In the genomic region with DNA sequence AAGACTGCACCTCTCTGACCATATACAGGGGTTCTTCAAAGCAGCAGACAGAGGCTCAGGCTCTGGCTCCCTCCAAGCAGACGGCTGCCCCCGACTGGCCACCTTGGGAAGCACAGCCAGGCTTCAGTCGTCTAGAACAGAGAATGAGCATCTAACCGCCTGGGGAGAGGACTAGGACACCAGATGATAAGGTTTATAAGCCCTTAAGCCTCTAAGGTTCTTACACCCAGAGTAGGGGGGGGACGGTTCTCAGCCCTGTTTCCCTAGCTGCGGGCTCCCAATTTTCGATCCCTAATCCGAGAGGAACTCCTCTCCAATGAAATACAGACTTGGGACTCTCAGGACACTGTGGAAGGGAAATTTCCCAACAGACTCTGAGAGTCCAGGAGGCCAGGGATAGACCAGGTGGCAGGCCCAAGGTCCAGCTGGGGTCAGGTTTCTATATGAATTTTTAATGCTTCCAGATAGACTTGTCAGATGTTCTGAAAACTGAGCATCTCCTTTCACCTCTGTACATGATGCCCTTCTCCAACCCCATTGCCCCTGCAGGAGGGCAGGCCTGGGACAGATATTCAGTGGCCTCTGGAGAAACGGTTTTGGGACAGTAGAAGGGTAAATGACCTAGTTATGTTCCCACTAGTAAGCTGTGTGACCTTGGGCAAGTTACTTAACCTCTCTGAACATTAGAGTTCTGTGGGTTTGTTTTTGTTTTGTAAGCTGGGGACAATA, we compare ENCODE assay signal across 8 cellular contexts. TPM values are rescaled to one million over a fixed set of nuclear protein-coding genes. Genes with fewer than 3 reads are reported as not detected.
DNase-seq lines count a peak whose midpoint lies in the region; ATAC-seq and TF ChIP-seq lines count a peak whose summit lies in the region.

No MANE protein-coding gene starts in this region.

- no peaks in the 10 kb centered on the region for H3K9me2 ChIP-seq in MM.1S (replicated peaks; ENCODE audit: insufficient read depth, low read length)

- H3K9me3 ChIP-seq in BLaER1 (no peaks in the 10 kb centered on the region), MM.1S (replicated peaks; ENCODE audit: insufficient read depth, low read length) (no peaks in the 10 kb centered on the region)

- peaks cover 8 to 24% (median 21%) of the 10 kb centered on the region in 3 donors for H3K4me1 Mint-ChIP-seq in T-cell

- H3K4me3 Mint-ChIP-seq in T-cell = no peak overlapping the region

- H3K9ac ChIP-seq in BLaER1 (no peak overlapping the region), MM.1S (ENCODE audit: low read length) (no peak overlapping the region)

- peak; percentile 78 for TF ChIP-seq CTCF in MM.1S (IDR thresholded peaks at IDR 0.05; ENCODE audit: low read length)

- no peaks in the 10 kb centered on the region for H3K9me3 Mint-ChIP-seq in T-cell

- H3K4me3 ChIP-seq in BLaER1 (no peak overlapping the region), MM.1S (ENCODE audit: low read length) (no peak overlapping the region)

- no peak overlapping the region for H2AFZ ChIP-seq in MM.1S (ENCODE audit: low read length)

- H3K4me2 ChIP-seq in BLaER1 (peak overlapping the region; percentile 99), MM.1S (ENCODE audit: low read depth, low read length) (no peak overlapping the region)

- ATAC-seq in GM19395 (IDR thresholded peaks at IDR 0.05; ENCODE audit: unreplicated experiment) (peak; percentile 37), T-cell (replicated peaks in 1 of 4) (peak; percentile 31 to 45 (median 34))

- H3K36me3 ChIP-seq in BLaER1 (peaks cover 8% of the 10 kb centered on the region), MM.1S (replicated peaks; ENCODE audit: insufficient read depth, low read length) (no peaks in the 10 kb centered on the region)

- no peaks in the 10 kb centered on the region for H4K20me1 ChIP-seq in BLaER1
- H4K20me1 ChIP-seq in MM.1S (ENCODE audit: insufficient read depth, low read length) = no peaks in the 10 kb centered on the region

- H3K4me1 ChIP-seq in BLaER1 (peaks cover 92% of the 10 kb centered on the region), MM.1S (ENCODE audit: low read length) (peaks cover 21% of the 10 kb centered on the region)

- no peaks in the 10 kb centered on the region for H3K79me2 ChIP-seq in MM.1S (ENCODE audit: low read length)

- peaks cover 12% of the 10 kb centered on the region for H3K36me3 Mint-ChIP-seq in T-cell

- peak overlapping the region; percentile 37; the same call in 1 of the 2 replicates for H3K27ac ChIP-seq in BLaER1
- H3K27ac ChIP-seq in MM.1S (ENCODE audit: low read length) = no peak overlapping the region

- H3K27me3 ChIP-seq in BLaER1 (peaks cover 9% of the 10 kb centered on the region; the same call in 1 of the 2 replicates), MM.1S (replicated peaks; ENCODE audit: insufficient read depth, low read length) (peaks cover 9% of the 10 kb centered on the region; the same call in 1 of the 2 replicates)

- CTCF ChIA-PET in T-cell (lab: Charles Lee) = interaction anchor here (0.5 to 1.2 kb wide), 6 partner anchors 9 to 130 kb away, joined by 3 to 9 read pairs (median 4); no protein-coding TSS in a partner anchor

- H3F3A ChIP-seq in MM.1S (ENCODE audit: insufficient read depth, low read length) = no peaks in the 10 kb centered on the region

- H3K27me3 Mint-ChIP-seq in T-cell = peaks cover 8 to 35% of the 10 kb centered on the region in 2 donors

- POLR2A ChIA-PET in T-cell (lab: Charles Lee) = no interaction called here

- DNase-seq in MM.1S (peak; percentile 71), T-cell (peak in 30 of 34 experiments; percentile 22 to 67 (median 53)), amniotic epithelial cell (ENCODE audit: low read depth) (peak; percentile 43), inferior parietal cortex (ENCODE audit: extremely low spot score) (peak; percentile 61), HK-2 (ENCODE audit: unreplicated experiment) (no peak)
- peak; percentile 78 for DNase-seq in stimulated activated CD4-positive, alpha-beta T cell treated with anti-CD3 and anti-CD28 coated beads, Interleukin-4, amount 100 ng/mL, for 1 hour

- peak overlapping the region in 1 of 2 donors; percentile 49 for H3K27ac Mint-ChIP-seq in T-cell

RNA-seq across cellular contexts. Expression of gene RTN4RL2, which starts 20.2 kb away (rescaled TPM):
- total RNA-seq in T-cell = 1 to 10 TPM in 1 of 5 donors, under 1 TPM in 4; 0.15 to 1.1 (median 0.29) TPM

RNA-seq across cellular contexts. Expression of gene SLC43A1, which starts 34.9 kb away (rescaled TPM):
- 10 to 100 TPM in 4 of 5 donors, 1 to 10 TPM in 1; 8.8 to 31.6 (median 25.1) TPM for total RNA-seq in T-cell

RNA-seq across cellular contexts. Expression of gene TIMM10, which starts 50.0 kb away (rescaled TPM):
- 10 to 100 TPM; 20.7 to 33.2 (median 26.2) TPM for total RNA-seq in T-cell

RNA-seq across cellular contexts. Expression of gene SLC43A3, which starts 53.7 kb away (rescaled TPM):
- total RNA-seq in T-cell = 10 to 100 TPM in 4 of 5 donors, 1 to 10 TPM in 1; 9.9 to 18.1 (median 13.6) TPM

RNA-seq across cellular contexts. Expression of gene SMTNL1, which starts 56.8 kb away (rescaled TPM):
- total RNA-seq in T-cell = not detected
